20 cellular contexts compared by ENCODE assay signal in genomic region chr1:221734187-221734586, GRCh38. TPM values are rescaled to one million over a fixed set of nuclear protein-coding genes. Genes with fewer than 3 reads are reported as not detected.
DNase-seq lines count a peak whose midpoint lies in the region; ATAC-seq and TF ChIP-seq lines count a peak whose summit lies in the region.
"Had no signal": no experiment of that assay in that cellular context is flagged by ENCODE, and none has a peak within 500 bp of the region (broad histone marks: within the 10 kb centered on the region; RNA-seq: fewer than 3 reads in every experiment).

No MANE protein-coding gene starts in this region.

- H3K27ac ChIP-seq in heart right ventricle (peak overlapping the region in 9 of 10 donors; percentile 8 to 72 (median 58)), skeletal muscle tissue (ENCODE audit: low read depth, low read length) (peak overlapping the region; percentile 99)
- H3K27ac ChIP-seq: lower lobe of right lung, prostate gland had no signal

- H3K4me3 Mint-ChIP-seq in T-helper 2 cell treated with Interferon-gamma antibody and Interleukin-4, amounts not matched to agents 5 μg/mL and 100 μg/mL, for 36 hours, result peak overlapping the region; percentile 25
- no peak overlapping the region for H3K4me3 Mint-ChIP-seq in T-cell
- H3K4me3 Mint-ChIP-seq: activated naive CD4-positive, alpha-beta T cell treated with anti-CD3 and anti-CD28 coated beads for 36 hours; nephron progenitor cell had no signal

- H3K36me3 Mint-ChIP-seq in T-helper 2 cell treated with Interferon-gamma antibody and Interleukin-4, amounts not matched to agents 5 μg/mL and 100 μg/mL, for 36 hours (ENCODE audit: low read depth), result peaks cover 71% of the 10 kb centered on the region
- H3K36me3 Mint-ChIP-seq in T-cell, result peaks cover 51% of the 10 kb centered on the region

- POLR2A ChIA-PET in T-cell (lab: Charles Lee), result interaction anchor here in 1 of 2 donors (1.2 to 1.8 kb wide), 2 partner anchors 13 to 26 kb away, joined by 3 to 5 read pairs; no protein-coding TSS in a partner anchor

- no peak overlapping the region for H3K27ac Mint-ChIP-seq in T-helper 2 cell treated with Interferon-gamma antibody and Interleukin-4, amounts not matched to agents 5 μg/mL and 100 μg/mL, for 36 hours
- peak overlapping the region; percentile 7 to 59 for H3K27ac Mint-ChIP-seq in T-cell
- H3K27ac Mint-ChIP-seq: activated naive CD4-positive, alpha-beta T cell treated with anti-CD3 and anti-CD28 coated beads for 36 hours; nephron progenitor cell had no signal

- peaks cover 0 to 56% (median 44%) of the 10 kb centered on the region in 9 donors for H3K4me1 ChIP-seq in heart right ventricle
- peaks cover 41 to 51% (median 47%) of the 10 kb centered on the region in 3 donors for H3K4me1 ChIP-seq in skeletal muscle tissue (ENCODE audit: control insufficient read depth in 3 of 3, insufficient read depth in 3 of 3, low read length in 3 of 3)
- H3K4me1 ChIP-seq: prostate gland had no signal

- H3K9me3 ChIP-seq in heart right ventricle (no peaks in the 10 kb centered on the region), skeletal muscle tissue (ENCODE audit: control insufficient read depth in 3 of 3, low read length in 3 of 3) (no peaks in the 10 kb centered on the region)
- H3K9me3 ChIP-seq: lower lobe of right lung, prostate gland had no signal

- TF ChIP-seq CTCF in heart right ventricle (IDR thresholded peaks at IDR 0.05), result no peak

- H3K9me3 Mint-ChIP-seq in T-helper 2 cell treated with Interferon-gamma antibody and Interleukin-4, amounts not matched to agents 5 μg/mL and 100 μg/mL, for 36 hours, result no peaks in the 10 kb centered on the region
- no peaks in the 10 kb centered on the region for H3K9me3 Mint-ChIP-seq in T-cell
- H3K9me3 Mint-ChIP-seq: activated naive CD4-positive, alpha-beta T cell treated with anti-CD3 and anti-CD28 coated beads for 36 hours; nephron progenitor cell had no signal

- H3K27me3 ChIP-seq in heart right ventricle (no peaks in the 10 kb centered on the region), skeletal muscle tissue (ENCODE audit: control insufficient read depth in 3 of 3, insufficient read depth in 3 of 3, low read length in 3 of 3) (no peaks in the 10 kb centered on the region)

- H3K27me3 Mint-ChIP-seq in T-helper 2 cell treated with Interferon-gamma antibody and Interleukin-4, amounts not matched to agents 5 μg/mL and 100 μg/mL, for 36 hours (ENCODE audit: low read depth), result no peaks in the 10 kb centered on the region
- H3K27me3 Mint-ChIP-seq in T-cell, result no peaks in the 10 kb centered on the region

- peaks cover 0 to 27% (median 0%) of the 10 kb centered on the region in 9 donors for H3K36me3 ChIP-seq in heart right ventricle
- H3K36me3 ChIP-seq in skeletal muscle tissue (ENCODE audit: control insufficient read depth in 3 of 3, insufficient read depth in 3 of 3, low read length in 3 of 3), result peaks cover 7 to 13% (median 12%) of the 10 kb centered on the region in 3 donors
- H3K36me3 ChIP-seq: prostate gland had no signal

- ATAC-seq in T-cell (replicated peaks in 1 of 4), result no peak
- ATAC-seq in heart right ventricle, result peak; percentile 57 to 85 (median 75)
- ATAC-seq in HG03045 (IDR thresholded peaks at IDR 0.05; ENCODE audit: unreplicated experiment), result no peak
- ATAC-seq in GM21576 (IDR thresholded peaks at IDR 0.05; ENCODE audit: unreplicated experiment), result no peak
- ATAC-seq: lower lobe of right lung, SK-N-SH treated with all-trans-retinoic acid at 6 μM for 48 hours had no signal

- DNase-seq in T-helper 2 cell treated with Interferon-gamma antibody and Interleukin-4, amounts not matched to agents 5 μg/mL and 100 μg/mL, for 36 hours (ENCODE audit: low spot score), result no peak
- DNase-seq in T-helper 2 cell (no peak), T-cell (no peak), heart right ventricle (no peak), NCI-H526 (lab: John Stamatoyannopoulos, UW) (no peak)
- DNase-seq: activated CD4-positive, alpha-beta T cell treated with anti-CD3 and anti-CD28 coated beads, Interleukin-2, amount 50 U/mL, for 1 hour; activated naive CD4-positive, alpha-beta T cell treated with anti-CD3 and anti-CD28 coated beads for 36 hours; C1 segment of cervical spinal cord; erythroblast; glutamatergic neuron; lower lobe of right lung; NCI-H2081 treated with DMSO at 0.1 percent for 48 hours; NCI-H510A treated with DMSO at 0.1 percent for 48 hours; nephron progenitor cell; stimulated activated naive CD4-positive, alpha-beta T cell treated with Interleukin-2 at 50 U/mL for 16 hours had no signal

- peaks cover 66% of the 10 kb centered on the region for H3K4me1 Mint-ChIP-seq in T-helper 2 cell treated with Interferon-gamma antibody and Interleukin-4, amounts not matched to agents 5 μg/mL and 100 μg/mL, for 36 hours (ENCODE audit: low read depth)
- H3K4me1 Mint-ChIP-seq in T-cell, result peaks cover 50 to 79% (median 57%) of the 10 kb centered on the region in 3 donors

- intact Hi-C loops in heart right ventricle (cut with DNase I), result no loop called here

- H3K9ac ChIP-seq in skeletal muscle tissue (ENCODE audit: low read depth in 1 of 3, low read length in 3 of 3), result peak overlapping the region; percentile 63 to 71 (median 64)

- H3K4me3 ChIP-seq in heart right ventricle (no peak overlapping the region), skeletal muscle tissue (ENCODE audit: low read length in 3 of 3) (peak overlapping the region in 2 of 3 donors; percentile 45 to 46)
- H3K4me3 ChIP-seq: lower lobe of right lung, prostate gland had no signal

- CTCF ChIA-PET in T-cell (lab: Charles Lee), result no interaction called here

RNA-seq across cellular contexts. Expression of gene DUSP10, which starts 7.7 kb away (rescaled TPM):
- total RNA-seq in T-cell, result 10 to 100 TPM in 2 of 5 donors, 1 to 10 TPM in 3; 5.2 to 64.2 (median 6.0) TPM
- 1 to 10 TPM; 1.8 to 9.7 (median 4.0) TPM for total RNA-seq in heart right ventricle
- polyA plus RNA-seq in heart right ventricle, result 1 to 10 TPM; 2.8 to 3.6 TPM
- total RNA-seq in skeletal muscle tissue, result 28.2 TPM

Comparison
In these comparisons a context has a peak if more than half of its experiments do, and no peak if none do; other contexts are left out.
1. ATAC-seq: peak in heart right ventricle (8 of 8); none in T-cell (0 of 4), HG03045 (single experiment) and GM21576 (single experiment).
2. H3K4me3 ChIP-seq: peak in skeletal muscle tissue (2 of 3); none in heart right ventricle (0 of 10).